In genomic region chr17:20157078-20157360, GRCh38 we compare ENCODE assay signal across 9 cellular contexts.
DNase-seq lines count a peak whose midpoint lies in the region; ATAC-seq, FAIRE-seq and TF ChIP-seq lines count a peak whose summit lies in the region.
"Had no signal": no experiment of that assay in that cellular context is flagged by ENCODE, and none has a peak within 500 bp of the region (broad histone marks: within the 10 kb centered on the region; RNA-seq: fewer than 3 reads in every experiment).

No MANE protein-coding gene starts in this region.

- ATAC-seq in GM21786 (IDR thresholded peaks at IDR 0.05; ENCODE audit: unreplicated experiment), result no peak

- peaks cover 17% of the 10 kb centered on the region for H3K27me3 Mint-ChIP-seq in T-helper 2 cell treated with Interferon-gamma antibody and Interleukin-4, amounts not matched to agents 5 μg/mL and 100 μg/mL, for 36 hours (ENCODE audit: low read depth)
- H3K27me3 Mint-ChIP-seq in astrocyte (ENCODE audit: low read depth, unreplicated experiment), result no peaks in the 10 kb centered on the region

- no peak for DNase-seq in T-helper 2 cell treated with Interferon-gamma antibody and Interleukin-4, amounts not matched to agents 5 μg/mL and 100 μg/mL, for 36 hours (ENCODE audit: low spot score)
- no peak for DNase-seq in T-helper 2 cell
- no peak for DNase-seq in astrocyte (ENCODE audit: low read depth)
- DNase-seq in kidney epithelial cell (ENCODE audit: low read depth), result no peak
- no peak for DNase-seq in NCI-H510A treated with DMSO at 0.1 percent for 48 hours (lab: John Stamatoyannopoulos, UW)
- no peak for DNase-seq in NCI-H345 treated with DMSO at 0.1 percent for 48 hours (lab: John Stamatoyannopoulos, UW; ENCODE audit: unreplicated experiment)

- H3K27ac Mint-ChIP-seq in T-helper 2 cell treated with Interferon-gamma antibody and Interleukin-4, amounts not matched to agents 5 μg/mL and 100 μg/mL, for 36 hours, result no peak overlapping the region
- H3K27ac Mint-ChIP-seq in astrocyte (ENCODE audit: unreplicated experiment), result peak overlapping the region; percentile 85

- H3K27ac ChIP-seq in astrocyte (ENCODE audit: low read depth, low read length) (no peak overlapping the region), temporal lobe (ENCODE audit: low read depth, low read length) (peak overlapping the region; percentile 53)

- peak overlapping the region; percentile 76 for H3K4me3 ChIP-seq in astrocyte (ENCODE audit: insufficient read depth, low read depth, low read length)
- peak overlapping the region; percentile 80 for H3K4me3 ChIP-seq in kidney epithelial cell (ENCODE audit: low read depth, low read length)

- no peak for FAIRE-seq in astrocyte (lab: Jason Lieb, UNC)
- FAIRE-seq: A204.1 had no signal

- no peaks in the 10 kb centered on the region for H3K36me3 Mint-ChIP-seq in T-helper 2 cell treated with Interferon-gamma antibody and Interleukin-4, amounts not matched to agents 5 μg/mL and 100 μg/mL, for 36 hours (ENCODE audit: low read depth)
- H3K36me3 Mint-ChIP-seq in astrocyte (ENCODE audit: low read depth, unreplicated experiment), result peaks cover 9% of the 10 kb centered on the region

- peaks cover 4% of the 10 kb centered on the region for H3K27me3 ChIP-seq in astrocyte (ENCODE audit: insufficient read depth, low read length)
- no peaks in the 10 kb centered on the region for H3K27me3 ChIP-seq in kidney epithelial cell (ENCODE audit: control insufficient read depth, insufficient read depth, low read length)

- peaks cover 44% of the 10 kb centered on the region for H4K20me1 ChIP-seq in astrocyte (ENCODE audit: insufficient read depth, low read length)

- H3K4me1 Mint-ChIP-seq in T-helper 2 cell treated with Interferon-gamma antibody and Interleukin-4, amounts not matched to agents 5 μg/mL and 100 μg/mL, for 36 hours (ENCODE audit: low read depth), result peaks cover 4% of the 10 kb centered on the region
- H3K4me1 Mint-ChIP-seq in astrocyte (ENCODE audit: low read depth, unreplicated experiment), result peaks cover 19% of the 10 kb centered on the region

- peak overlapping the region; percentile 54 for H2AFZ ChIP-seq in astrocyte (ENCODE audit: low read depth, low read length)

- H3K4me1 ChIP-seq in astrocyte (ENCODE audit: insufficient read depth, low read length), result peaks cover 8% of the 10 kb centered on the region

- peak overlapping the region; percentile 77 for H3K4me3 Mint-ChIP-seq in T-helper 2 cell treated with Interferon-gamma antibody and Interleukin-4, amounts not matched to agents 5 μg/mL and 100 μg/mL, for 36 hours
- peak overlapping the region; percentile 98 for H3K4me3 Mint-ChIP-seq in astrocyte (ENCODE audit: unreplicated experiment)

- TF ChIP-seq CTCF in astrocyte (IDR thresholded peaks at IDR 0.05; ENCODE audit: insufficient read depth, low read depth, low read length), result no peak
- no peak for TF ChIP-seq CTCF in kidney epithelial cell (IDR thresholded peaks at IDR 0.05; ENCODE audit: insufficient read depth, low read length, poor library complexity, severe bottlenecking)

- H3K9me3 ChIP-seq in astrocyte (ENCODE audit: insufficient read depth, low read depth, low read length), result no peaks in the 10 kb centered on the region

- H3K79me2 ChIP-seq in astrocyte (ENCODE audit: insufficient read depth, low read length), result peaks cover 53% of the 10 kb centered on the region

- H3K36me3 ChIP-seq in astrocyte (ENCODE audit: insufficient read depth, low read length) (no peaks in the 10 kb centered on the region), kidney epithelial cell (ENCODE audit: control insufficient read depth, insufficient read depth, low read length) (peaks cover 2% of the 10 kb centered on the region)

- H3K9ac ChIP-seq in astrocyte (ENCODE audit: low read length), result peak overlapping the region; percentile 88

- no peaks in the 10 kb centered on the region for H3K9me3 Mint-ChIP-seq in T-helper 2 cell treated with Interferon-gamma antibody and Interleukin-4, amounts not matched to agents 5 μg/mL and 100 μg/mL, for 36 hours
- H3K9me3 Mint-ChIP-seq in astrocyte (ENCODE audit: unreplicated experiment), result no peaks in the 10 kb centered on the region

- H3K4me2 ChIP-seq in astrocyte (ENCODE audit: low read length), result peak overlapping the region; percentile 89
